Comparison of ENCODE assay signal across 14 cellular contexts in genomic region chrX:55794420-55794819, GRCh38.
A peak's percentile ranks its signal among the peaks of the same experiment; 100 is the strongest.
DNase-seq lines count a peak whose midpoint lies in the region; ATAC-seq and TF ChIP-seq lines count a peak whose summit lies in the region.
"Had no signal": no experiment of that assay in that cellular context is flagged by ENCODE, and none has a peak within 500 bp of the region (broad histone marks: within the 10 kb centered on the region; RNA-seq: fewer than 3 reads in every experiment).

No MANE protein-coding gene starts in this region.

- no peak for TF ChIP-seq CTCF in GM13977 (IDR thresholded peaks at IDR 0.05; ENCODE audit: extremely low read depth, insufficient read depth, missing control alignments)
- no peak for TF ChIP-seq CTCF in spleen (IDR thresholded peaks at IDR 0.05 in 8 of 11, conservative IDR thresholded peaks at IDR 0.05 in 3 of 11)
- TF ChIP-seq CTCF in ascending aorta (IDR thresholded peaks at IDR 0.05) = no peak

- H3K27me3 ChIP-seq in spleen (replicated peaks in 1 of 7) (no peaks in the 10 kb centered on the region), ascending aorta (no peaks in the 10 kb centered on the region)
- H3K27me3 ChIP-seq: cardiac muscle cell had no signal

- no peak for TF ChIP-seq POLR2A in spleen (IDR thresholded peaks at IDR 0.05)

- H3K27ac ChIP-seq in spleen = no peak overlapping the region
- H3K27ac ChIP-seq in ascending aorta = no peak overlapping the region
- H3K27ac ChIP-seq: BLaER1, cardiac muscle cell had no signal

- intact Hi-C loops in spleen (cut with DNase I; ENCODE audit: low total_unique reads) (no loop called here), ascending aorta (cut with DNase I) (no loop called here)

- no peaks in the 10 kb centered on the region for H3K4me1 Mint-ChIP-seq in T-helper 2 cell treated with Interferon-gamma antibody and Interleukin-4, amounts not matched to agents 5 μg/mL and 100 μg/mL, for 36 hours (ENCODE audit: low read depth)

- H3K36me3 ChIP-seq in spleen (no peaks in the 10 kb centered on the region), ascending aorta (no peaks in the 10 kb centered on the region)
- H3K36me3 ChIP-seq: BLaER1, cardiac muscle cell had no signal

- no peaks in the 10 kb centered on the region for H3K9me3 ChIP-seq in spleen
- H3K9me3 ChIP-seq in ascending aorta = no peaks in the 10 kb centered on the region
- H3K9me3 ChIP-seq: BLaER1 had no signal

- in situ Hi-C loops in GM13977 (cut with MboI; ENCODE audit: low pct_unique_long_range_greater_than_20kb, low sequenced_read_pairs, unreplicated experiment) = no loop called here

- DNase-seq in GM13977 (ENCODE audit: low spot score) (peak; percentile 36), spleen (no peak), ascending aorta (ENCODE audit: low spot score in 2 of 2) (no peak), C1 segment of cervical spinal cord (lab: John Stamatoyannopoulos, UW) (no peak)
- DNase-seq in T-helper 2 cell treated with Interferon-gamma antibody and Interleukin-4, amounts not matched to agents 5 μg/mL and 100 μg/mL, for 36 hours (ENCODE audit: low spot score) = no peak
- DNase-seq: HCEC 1CT, Karpas-422, RPMI8226 had no signal

- H3K4me1 ChIP-seq in spleen = no peaks in the 10 kb centered on the region
- H3K4me1 ChIP-seq in ascending aorta = no peaks in the 10 kb centered on the region
- H3K4me1 ChIP-seq: BLaER1 had no signal

- ATAC-seq in GM19324 (IDR thresholded peaks at IDR 0.05; ENCODE audit: low FRiP score, unreplicated experiment) (peak; percentile 82), HG02642 (IDR thresholded peaks at IDR 0.05; ENCODE audit: poor library complexity, unreplicated experiment) (peak; percentile 95), HG03469 (IDR thresholded peaks at IDR 0.05; ENCODE audit: unreplicated experiment) (peak; percentile 95)

- no peaks in the 10 kb centered on the region for H3K27me3 Mint-ChIP-seq in T-helper 2 cell treated with Interferon-gamma antibody and Interleukin-4, amounts not matched to agents 5 μg/mL and 100 μg/mL, for 36 hours (ENCODE audit: low read depth)

- no peaks in the 10 kb centered on the region for H3K36me3 Mint-ChIP-seq in T-helper 2 cell treated with Interferon-gamma antibody and Interleukin-4, amounts not matched to agents 5 μg/mL and 100 μg/mL, for 36 hours (ENCODE audit: low read depth)

- WGBS in spleen, 5 donors = 47 to 74% (median 60%) methylated on average over 1 of the region's 1 CpG

- H3K4me3 Mint-ChIP-seq in T-helper 2 cell treated with Interferon-gamma antibody and Interleukin-4, amounts not matched to agents 5 μg/mL and 100 μg/mL, for 36 hours = no peak overlapping the region
- H3K4me3 Mint-ChIP-seq: activated T-helper 1 cell treated with anti-CD3 and anti-CD28 coated beads, Interleukin-12 subunit alpha, Interleukin-12 subunit beta, Interleukin-2, Interleukin-4 antibody, amounts not matched to agents 30 ng/mL and 10 ng/mL and 1 ng/mL, durations not matched to agents 14 hours and 24 hours and 36 hours had no signal

- H3K4me3 ChIP-seq in spleen = no peak overlapping the region
- H3K4me3 ChIP-seq in ascending aorta = no peak overlapping the region
- H3K4me3 ChIP-seq: BLaER1, cardiac muscle cell had no signal

- no peak overlapping the region for H3K27ac Mint-ChIP-seq in T-helper 2 cell treated with Interferon-gamma antibody and Interleukin-4, amounts not matched to agents 5 μg/mL and 100 μg/mL, for 36 hours
- H3K27ac Mint-ChIP-seq: activated T-helper 1 cell treated with anti-CD3 and anti-CD28 coated beads, Interleukin-12 subunit alpha, Interleukin-12 subunit beta, Interleukin-2, Interleukin-4 antibody, amounts not matched to agents 30 ng/mL and 10 ng/mL and 1 ng/mL, durations not matched to agents 14 hours and 24 hours and 36 hours had no signal

- no peaks in the 10 kb centered on the region for H3K9me3 Mint-ChIP-seq in T-helper 2 cell treated with Interferon-gamma antibody and Interleukin-4, amounts not matched to agents 5 μg/mL and 100 μg/mL, for 36 hours
- H3K9me3 Mint-ChIP-seq: activated T-helper 1 cell treated with anti-CD3 and anti-CD28 coated beads, Interleukin-12 subunit alpha, Interleukin-12 subunit beta, Interleukin-2, Interleukin-4 antibody, amounts not matched to agents 30 ng/mL and 10 ng/mL and 1 ng/mL, durations not matched to agents 14 hours and 24 hours and 36 hours had no signal
